1 cellular context compared by ENCODE assay signal in genomic region chr2:240585101-240585500, GRCh38.
TF ChIP-seq lines count a peak whose summit lies in the region.

No MANE protein-coding gene starts in this region.

TF ChIP-seq in GM23338, 12 proteins besides CTCF, POLR2A, EP300 and RAD21 (continued from another document):
- TF ChIP-seq ZNF462 (CRISPR knock-in tag; IDR thresholded peaks at IDR 0.05) (no peak), EZH2phosphoT487 (IDR thresholded peaks at IDR 0.05; ENCODE audit: unreplicated experiment) (no peak), STAT1 (IDR thresholded peaks at IDR 0.05; ENCODE audit: unreplicated experiment) (no peak), CREB1 (CRISPR knock-in tag; IDR thresholded peaks at IDR 0.05; ENCODE audit: low read depth) (no peak), ZNF331 (CRISPR knock-in tag; IDR thresholded peaks at IDR 0.05; ENCODE audit: low read depth) (no peak), ZNF114 (CRISPR knock-in tag; IDR thresholded peaks at IDR 0.05) (no peak), JUNB (IDR thresholded peaks at IDR 0.05; ENCODE audit: unreplicated experiment) (no peak), NANOG (IDR thresholded peaks at IDR 0.05; ENCODE audit: borderline replicate concordance) (no peak), EZH2 (IDR thresholded peaks at IDR 0.05; ENCODE audit: low read depth, unreplicated experiment) (no peak)
- TF ChIP-seq, protein P1, sequence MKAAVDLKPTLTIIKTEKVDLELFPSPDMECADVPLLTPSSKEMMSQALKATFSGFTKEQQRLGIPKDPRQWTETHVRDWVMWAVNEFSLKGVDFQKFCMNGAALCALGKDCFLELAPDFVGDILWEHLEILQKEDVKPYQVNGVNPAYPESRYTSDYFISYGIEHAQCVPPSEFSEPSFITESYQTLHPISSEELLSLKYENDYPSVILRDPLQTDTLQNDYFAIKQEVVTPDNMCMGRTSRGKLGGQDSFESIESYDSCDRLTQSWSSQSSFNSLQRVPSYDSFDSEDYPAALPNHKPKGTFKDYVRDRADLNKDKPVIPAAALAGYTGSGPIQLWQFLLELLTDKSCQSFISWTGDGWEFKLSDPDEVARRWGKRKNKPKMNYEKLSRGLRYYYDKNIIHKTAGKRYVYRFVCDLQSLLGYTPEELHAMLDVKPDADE (IDR thresholded peaks at IDR 0.05) = no peak
- TF ChIP-seq, protein P2, sequence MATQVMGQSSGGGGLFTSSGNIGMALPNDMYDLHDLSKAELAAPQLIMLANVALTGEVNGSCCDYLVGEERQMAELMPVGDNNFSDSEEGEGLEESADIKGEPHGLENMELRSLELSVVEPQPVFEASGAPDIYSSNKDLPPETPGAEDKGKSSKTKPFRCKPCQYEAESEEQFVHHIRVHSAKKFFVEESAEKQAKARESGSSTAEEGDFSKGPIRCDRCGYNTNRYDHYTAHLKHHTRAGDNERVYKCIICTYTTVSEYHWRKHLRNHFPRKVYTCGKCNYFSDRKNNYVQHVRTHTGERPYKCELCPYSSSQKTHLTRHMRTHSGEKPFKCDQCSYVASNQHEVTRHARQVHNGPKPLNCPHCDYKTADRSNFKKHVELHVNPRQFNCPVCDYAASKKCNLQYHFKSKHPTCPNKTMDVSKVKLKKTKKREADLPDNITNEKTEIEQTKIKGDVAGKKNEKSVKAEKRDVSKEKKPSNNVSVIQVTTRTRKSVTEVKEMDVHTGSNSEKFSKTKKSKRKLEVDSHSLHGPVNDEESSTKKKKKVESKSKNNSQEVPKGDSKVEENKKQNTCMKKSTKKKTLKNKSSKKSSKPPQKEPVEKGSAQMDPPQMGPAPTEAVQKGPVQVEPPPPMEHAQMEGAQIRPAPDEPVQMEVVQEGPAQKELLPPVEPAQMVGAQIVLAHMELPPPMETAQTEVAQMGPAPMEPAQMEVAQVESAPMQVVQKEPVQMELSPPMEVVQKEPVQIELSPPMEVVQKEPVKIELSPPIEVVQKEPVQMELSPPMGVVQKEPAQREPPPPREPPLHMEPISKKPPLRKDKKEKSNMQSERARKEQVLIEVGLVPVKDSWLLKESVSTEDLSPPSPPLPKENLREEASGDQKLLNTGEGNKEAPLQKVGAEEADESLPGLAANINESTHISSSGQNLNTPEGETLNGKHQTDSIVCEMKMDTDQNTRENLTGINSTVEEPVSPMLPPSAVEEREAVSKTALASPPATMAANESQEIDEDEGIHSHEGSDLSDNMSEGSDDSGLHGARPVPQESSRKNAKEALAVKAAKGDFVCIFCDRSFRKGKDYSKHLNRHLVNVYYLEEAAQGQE (IDR thresholded peaks at IDR 0.05; ENCODE audit: unreplicated experiment) = no peak
